ENCODE assay signal across 1 cellular context in the genomic region with DNA sequence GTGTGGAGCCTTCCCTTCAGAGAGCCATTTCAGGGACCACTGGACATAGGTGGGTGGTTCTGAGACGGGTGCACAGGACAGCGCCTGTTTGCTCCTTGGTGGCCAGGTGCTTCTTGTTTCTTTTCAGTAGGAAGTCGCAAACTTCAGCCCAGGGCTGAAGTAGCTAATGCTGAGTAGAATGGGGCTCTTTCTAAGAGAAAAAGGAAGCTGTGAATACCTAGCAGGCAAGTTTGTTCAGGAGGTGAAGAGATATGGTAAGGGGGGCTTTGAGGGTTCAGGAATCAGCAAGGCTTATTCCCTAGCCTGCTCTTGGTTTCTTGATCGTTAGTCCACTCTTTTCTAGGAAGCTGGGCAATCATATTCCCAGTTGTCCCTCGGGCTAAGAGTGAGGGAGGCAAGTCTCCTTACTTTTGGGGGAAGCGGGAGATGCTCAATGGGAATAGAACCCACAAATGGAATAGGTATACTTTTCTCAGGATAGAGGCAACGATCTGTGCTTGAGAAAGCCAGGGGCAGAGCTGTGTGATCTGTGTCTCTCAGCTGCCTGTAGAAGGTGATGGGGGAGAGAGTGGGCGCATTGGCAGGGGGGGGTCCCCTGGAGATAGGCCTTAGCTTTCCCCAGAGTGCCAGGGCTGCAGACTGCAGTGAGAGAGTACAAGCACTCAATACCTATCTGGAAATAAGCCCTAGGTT.
A peak's percentile ranks its signal among the peaks of the same experiment; 100 is the strongest.
TF ChIP-seq lines count a peak whose summit lies in the region.

No MANE protein-coding gene starts in this region.

TF ChIP-seq in GM23338, 12 proteins besides CTCF, POLR2A, EP300 and RAD21:
- TF ChIP-seq JUNB (IDR thresholded peaks at IDR 0.05; ENCODE audit: unreplicated experiment): no peak
- peak; percentile 21 for TF ChIP-seq EZH2 (IDR thresholded peaks at IDR 0.05; ENCODE audit: low read depth, unreplicated experiment)
- no peak for TF ChIP-seq POLR2AphosphoS5 (IDR thresholded peaks at IDR 0.05; ENCODE audit: low read depth)
- TF ChIP-seq ZNF331 (CRISPR knock-in tag; IDR thresholded peaks at IDR 0.05; ENCODE audit: low read depth): no peak
- TF ChIP-seq NANOG (IDR thresholded peaks at IDR 0.05; ENCODE audit: borderline replicate concordance): no peak
- TF ChIP-seq, protein P1, sequence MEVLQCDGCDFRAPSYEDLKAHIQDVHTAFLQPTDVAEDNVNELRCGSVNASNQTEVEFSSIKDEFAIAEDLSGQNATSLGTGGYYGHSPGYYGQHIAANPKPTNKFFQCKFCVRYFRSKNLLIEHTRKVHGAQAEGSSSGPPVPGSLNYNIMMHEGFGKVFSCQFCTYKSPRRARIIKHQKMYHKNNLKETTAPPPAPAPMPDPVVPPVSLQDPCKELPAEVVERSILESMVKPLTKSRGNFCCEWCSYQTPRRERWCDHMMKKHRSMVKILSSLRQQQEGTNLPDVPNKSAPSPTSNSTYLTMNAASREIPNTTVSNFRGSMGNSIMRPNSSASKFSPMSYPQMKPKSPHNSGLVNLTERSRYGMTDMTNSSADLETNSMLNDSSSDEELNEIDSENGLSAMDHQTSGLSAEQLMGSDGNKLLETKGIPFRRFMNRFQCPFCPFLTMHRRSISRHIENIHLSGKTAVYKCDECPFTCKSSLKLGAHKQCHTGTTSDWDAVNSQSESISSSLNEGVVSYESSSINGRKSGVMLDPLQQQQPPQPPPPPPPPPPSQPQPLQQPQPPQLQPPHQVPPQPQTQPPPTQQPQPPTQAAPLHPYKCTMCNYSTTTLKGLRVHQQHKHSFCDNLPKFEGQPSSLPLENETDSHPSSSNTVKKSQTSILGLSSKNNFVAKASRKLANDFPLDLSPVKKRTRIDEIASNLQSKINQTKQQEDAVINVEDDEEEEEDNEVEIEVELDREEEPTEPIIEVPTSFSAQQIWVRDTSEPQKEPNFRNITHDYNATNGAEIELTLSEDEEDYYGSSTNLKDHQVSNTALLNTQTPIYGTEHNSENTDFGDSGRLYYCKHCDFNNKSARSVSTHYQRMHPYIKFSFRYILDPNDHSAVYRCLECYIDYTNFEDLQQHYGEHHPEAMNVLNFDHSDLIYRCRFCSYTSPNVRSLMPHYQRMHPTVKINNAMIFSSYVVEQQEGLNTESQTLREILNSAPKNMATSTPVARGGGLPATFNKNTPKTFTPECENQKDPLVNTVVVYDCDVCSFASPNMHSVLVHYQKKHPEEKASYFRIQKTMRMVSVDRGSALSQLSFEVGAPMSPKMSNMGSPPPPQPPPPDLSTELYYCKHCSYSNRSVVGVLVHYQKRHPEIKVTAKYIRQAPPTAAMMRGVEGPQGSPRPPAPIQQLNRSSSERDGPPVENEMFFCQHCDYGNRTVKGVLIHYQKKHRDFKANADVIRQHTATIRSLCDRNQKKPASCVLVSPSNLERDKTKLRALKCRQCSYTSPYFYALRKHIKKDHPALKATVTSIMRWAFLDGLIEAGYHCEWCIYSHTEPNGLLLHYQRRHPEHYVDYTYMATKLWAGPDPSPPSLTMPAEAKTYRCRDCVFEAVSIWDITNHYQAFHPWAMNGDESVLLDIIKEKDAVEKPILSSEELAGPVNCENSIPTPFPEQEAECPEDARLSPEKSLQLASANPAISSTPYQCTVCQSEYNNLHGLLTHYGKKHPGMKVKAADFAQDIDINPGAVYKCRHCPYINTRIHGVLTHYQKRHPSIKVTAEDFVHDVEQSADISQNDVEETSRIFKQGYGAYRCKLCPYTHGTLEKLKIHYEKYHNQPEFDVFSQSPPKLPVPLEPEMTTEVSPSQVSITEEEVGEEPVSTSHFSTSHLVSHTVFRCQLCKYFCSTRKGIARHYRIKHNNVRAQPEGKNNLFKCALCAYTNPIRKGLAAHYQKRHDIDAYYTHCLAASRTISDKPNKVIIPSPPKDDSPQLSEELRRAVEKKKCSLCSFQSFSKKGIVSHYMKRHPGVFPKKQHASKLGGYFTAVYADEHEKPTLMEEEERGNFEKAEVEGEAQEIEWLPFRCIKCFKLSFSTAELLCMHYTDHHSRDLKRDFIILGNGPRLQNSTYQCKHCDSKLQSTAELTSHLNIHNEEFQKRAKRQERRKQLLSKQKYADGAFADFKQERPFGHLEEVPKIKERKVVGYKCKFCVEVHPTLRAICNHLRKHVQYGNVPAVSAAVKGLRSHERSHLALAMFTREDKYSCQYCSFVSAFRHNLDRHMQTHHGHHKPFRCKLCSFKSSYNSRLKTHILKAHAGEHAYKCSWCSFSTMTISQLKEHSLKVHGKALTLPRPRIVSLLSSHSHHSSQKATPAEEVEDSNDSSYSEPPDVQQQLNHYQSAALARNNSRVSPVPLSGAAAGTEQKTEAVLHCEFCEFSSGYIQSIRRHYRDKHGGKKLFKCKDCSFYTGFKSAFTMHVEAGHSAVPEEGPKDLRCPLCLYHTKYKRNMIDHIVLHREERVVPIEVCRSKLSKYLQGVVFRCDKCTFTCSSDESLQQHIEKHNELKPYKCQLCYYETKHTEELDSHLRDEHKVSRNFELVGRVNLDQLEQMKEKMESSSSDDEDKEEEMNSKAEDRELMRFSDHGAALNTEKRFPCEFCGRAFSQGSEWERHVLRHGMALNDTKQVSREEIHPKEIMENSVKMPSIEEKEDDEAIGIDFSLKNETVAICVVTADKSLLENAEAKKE (CRISPR knock-in tag; IDR thresholded peaks at IDR 0.05): no peak
- TF ChIP-seq, protein P2, sequence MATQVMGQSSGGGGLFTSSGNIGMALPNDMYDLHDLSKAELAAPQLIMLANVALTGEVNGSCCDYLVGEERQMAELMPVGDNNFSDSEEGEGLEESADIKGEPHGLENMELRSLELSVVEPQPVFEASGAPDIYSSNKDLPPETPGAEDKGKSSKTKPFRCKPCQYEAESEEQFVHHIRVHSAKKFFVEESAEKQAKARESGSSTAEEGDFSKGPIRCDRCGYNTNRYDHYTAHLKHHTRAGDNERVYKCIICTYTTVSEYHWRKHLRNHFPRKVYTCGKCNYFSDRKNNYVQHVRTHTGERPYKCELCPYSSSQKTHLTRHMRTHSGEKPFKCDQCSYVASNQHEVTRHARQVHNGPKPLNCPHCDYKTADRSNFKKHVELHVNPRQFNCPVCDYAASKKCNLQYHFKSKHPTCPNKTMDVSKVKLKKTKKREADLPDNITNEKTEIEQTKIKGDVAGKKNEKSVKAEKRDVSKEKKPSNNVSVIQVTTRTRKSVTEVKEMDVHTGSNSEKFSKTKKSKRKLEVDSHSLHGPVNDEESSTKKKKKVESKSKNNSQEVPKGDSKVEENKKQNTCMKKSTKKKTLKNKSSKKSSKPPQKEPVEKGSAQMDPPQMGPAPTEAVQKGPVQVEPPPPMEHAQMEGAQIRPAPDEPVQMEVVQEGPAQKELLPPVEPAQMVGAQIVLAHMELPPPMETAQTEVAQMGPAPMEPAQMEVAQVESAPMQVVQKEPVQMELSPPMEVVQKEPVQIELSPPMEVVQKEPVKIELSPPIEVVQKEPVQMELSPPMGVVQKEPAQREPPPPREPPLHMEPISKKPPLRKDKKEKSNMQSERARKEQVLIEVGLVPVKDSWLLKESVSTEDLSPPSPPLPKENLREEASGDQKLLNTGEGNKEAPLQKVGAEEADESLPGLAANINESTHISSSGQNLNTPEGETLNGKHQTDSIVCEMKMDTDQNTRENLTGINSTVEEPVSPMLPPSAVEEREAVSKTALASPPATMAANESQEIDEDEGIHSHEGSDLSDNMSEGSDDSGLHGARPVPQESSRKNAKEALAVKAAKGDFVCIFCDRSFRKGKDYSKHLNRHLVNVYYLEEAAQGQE (IDR thresholded peaks at IDR 0.05; ENCODE audit: unreplicated experiment): no peak
TF ChIP-seq in GM23338: peak in this region for 1.
